In the genomic region with DNA sequence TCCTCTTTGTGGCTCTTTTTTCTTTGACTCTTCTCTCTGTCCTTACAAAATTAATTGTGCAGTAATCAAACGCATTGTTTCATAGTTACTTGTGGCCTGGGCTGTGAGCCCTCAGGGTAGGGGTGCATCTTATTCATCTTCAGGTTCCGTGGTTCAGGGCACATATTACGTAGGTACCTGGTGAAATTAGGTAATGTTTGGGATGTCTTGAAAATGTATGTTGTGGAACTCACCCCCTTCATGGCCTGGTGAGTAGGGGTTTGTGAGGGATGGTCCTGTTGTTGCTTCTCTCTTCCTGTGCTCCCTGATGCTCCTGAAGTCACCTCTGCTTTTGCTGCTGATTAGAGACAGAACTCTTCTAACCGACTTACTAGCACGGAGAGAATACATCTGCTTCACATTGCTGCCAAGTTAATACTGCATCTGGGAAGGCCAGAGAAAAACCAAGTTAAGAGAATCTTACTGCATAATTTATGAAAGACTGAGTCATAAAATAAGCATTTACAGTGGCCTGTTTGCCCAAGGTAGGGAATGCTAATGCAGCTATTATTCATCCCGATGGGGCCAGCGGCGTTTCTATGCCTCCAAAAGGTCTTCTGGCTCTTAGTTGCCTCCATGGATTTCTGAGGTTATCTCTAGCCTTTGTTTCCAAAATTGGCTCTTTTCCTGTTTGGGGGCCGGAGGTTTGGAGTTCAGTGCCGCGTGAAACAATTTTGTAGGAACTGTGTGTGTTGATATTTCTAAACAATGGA, we compare ENCODE assay signal across 1 cellular context.
TF ChIP-seq lines count a peak whose summit lies in the region.

No MANE protein-coding gene starts in this region.

TF ChIP-seq in GM23338, 12 proteins besides CTCF, POLR2A, EP300 and RAD21 (continued from another document):
- TF ChIP-seq, protein P1, sequence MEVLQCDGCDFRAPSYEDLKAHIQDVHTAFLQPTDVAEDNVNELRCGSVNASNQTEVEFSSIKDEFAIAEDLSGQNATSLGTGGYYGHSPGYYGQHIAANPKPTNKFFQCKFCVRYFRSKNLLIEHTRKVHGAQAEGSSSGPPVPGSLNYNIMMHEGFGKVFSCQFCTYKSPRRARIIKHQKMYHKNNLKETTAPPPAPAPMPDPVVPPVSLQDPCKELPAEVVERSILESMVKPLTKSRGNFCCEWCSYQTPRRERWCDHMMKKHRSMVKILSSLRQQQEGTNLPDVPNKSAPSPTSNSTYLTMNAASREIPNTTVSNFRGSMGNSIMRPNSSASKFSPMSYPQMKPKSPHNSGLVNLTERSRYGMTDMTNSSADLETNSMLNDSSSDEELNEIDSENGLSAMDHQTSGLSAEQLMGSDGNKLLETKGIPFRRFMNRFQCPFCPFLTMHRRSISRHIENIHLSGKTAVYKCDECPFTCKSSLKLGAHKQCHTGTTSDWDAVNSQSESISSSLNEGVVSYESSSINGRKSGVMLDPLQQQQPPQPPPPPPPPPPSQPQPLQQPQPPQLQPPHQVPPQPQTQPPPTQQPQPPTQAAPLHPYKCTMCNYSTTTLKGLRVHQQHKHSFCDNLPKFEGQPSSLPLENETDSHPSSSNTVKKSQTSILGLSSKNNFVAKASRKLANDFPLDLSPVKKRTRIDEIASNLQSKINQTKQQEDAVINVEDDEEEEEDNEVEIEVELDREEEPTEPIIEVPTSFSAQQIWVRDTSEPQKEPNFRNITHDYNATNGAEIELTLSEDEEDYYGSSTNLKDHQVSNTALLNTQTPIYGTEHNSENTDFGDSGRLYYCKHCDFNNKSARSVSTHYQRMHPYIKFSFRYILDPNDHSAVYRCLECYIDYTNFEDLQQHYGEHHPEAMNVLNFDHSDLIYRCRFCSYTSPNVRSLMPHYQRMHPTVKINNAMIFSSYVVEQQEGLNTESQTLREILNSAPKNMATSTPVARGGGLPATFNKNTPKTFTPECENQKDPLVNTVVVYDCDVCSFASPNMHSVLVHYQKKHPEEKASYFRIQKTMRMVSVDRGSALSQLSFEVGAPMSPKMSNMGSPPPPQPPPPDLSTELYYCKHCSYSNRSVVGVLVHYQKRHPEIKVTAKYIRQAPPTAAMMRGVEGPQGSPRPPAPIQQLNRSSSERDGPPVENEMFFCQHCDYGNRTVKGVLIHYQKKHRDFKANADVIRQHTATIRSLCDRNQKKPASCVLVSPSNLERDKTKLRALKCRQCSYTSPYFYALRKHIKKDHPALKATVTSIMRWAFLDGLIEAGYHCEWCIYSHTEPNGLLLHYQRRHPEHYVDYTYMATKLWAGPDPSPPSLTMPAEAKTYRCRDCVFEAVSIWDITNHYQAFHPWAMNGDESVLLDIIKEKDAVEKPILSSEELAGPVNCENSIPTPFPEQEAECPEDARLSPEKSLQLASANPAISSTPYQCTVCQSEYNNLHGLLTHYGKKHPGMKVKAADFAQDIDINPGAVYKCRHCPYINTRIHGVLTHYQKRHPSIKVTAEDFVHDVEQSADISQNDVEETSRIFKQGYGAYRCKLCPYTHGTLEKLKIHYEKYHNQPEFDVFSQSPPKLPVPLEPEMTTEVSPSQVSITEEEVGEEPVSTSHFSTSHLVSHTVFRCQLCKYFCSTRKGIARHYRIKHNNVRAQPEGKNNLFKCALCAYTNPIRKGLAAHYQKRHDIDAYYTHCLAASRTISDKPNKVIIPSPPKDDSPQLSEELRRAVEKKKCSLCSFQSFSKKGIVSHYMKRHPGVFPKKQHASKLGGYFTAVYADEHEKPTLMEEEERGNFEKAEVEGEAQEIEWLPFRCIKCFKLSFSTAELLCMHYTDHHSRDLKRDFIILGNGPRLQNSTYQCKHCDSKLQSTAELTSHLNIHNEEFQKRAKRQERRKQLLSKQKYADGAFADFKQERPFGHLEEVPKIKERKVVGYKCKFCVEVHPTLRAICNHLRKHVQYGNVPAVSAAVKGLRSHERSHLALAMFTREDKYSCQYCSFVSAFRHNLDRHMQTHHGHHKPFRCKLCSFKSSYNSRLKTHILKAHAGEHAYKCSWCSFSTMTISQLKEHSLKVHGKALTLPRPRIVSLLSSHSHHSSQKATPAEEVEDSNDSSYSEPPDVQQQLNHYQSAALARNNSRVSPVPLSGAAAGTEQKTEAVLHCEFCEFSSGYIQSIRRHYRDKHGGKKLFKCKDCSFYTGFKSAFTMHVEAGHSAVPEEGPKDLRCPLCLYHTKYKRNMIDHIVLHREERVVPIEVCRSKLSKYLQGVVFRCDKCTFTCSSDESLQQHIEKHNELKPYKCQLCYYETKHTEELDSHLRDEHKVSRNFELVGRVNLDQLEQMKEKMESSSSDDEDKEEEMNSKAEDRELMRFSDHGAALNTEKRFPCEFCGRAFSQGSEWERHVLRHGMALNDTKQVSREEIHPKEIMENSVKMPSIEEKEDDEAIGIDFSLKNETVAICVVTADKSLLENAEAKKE (CRISPR knock-in tag; IDR thresholded peaks at IDR 0.05) = no peak
- TF ChIP-seq ZNF331 (CRISPR knock-in tag; IDR thresholded peaks at IDR 0.05; ENCODE audit: low read depth) (no peak), STAT1 (IDR thresholded peaks at IDR 0.05; ENCODE audit: unreplicated experiment) (no peak), JUNB (IDR thresholded peaks at IDR 0.05; ENCODE audit: unreplicated experiment) (no peak), CREB1 (CRISPR knock-in tag; IDR thresholded peaks at IDR 0.05; ENCODE audit: low read depth) (no peak)
